ENCODE assay signal across 11 cellular contexts in genomic region chr5:59356813-59357381, GRCh38.
DNase-seq lines count a peak whose midpoint lies in the region; ATAC-seq and TF ChIP-seq lines count a peak whose summit lies in the region.
"Had no signal": no experiment of that assay in that cellular context is flagged by ENCODE, and none has a peak within 500 bp of the region (broad histone marks: within the 10 kb centered on the region; RNA-seq: fewer than 3 reads in every experiment).

No MANE protein-coding gene starts in this region.

- in situ Hi-C loops in brain microvascular endothelial cell (cut with HindIII; ENCODE audit: low pct_ligation_motif_present, low sequenced_read_pairs), result loop anchor here (25.0 kb wide), 1 partner anchor 170 kb away; no protein-coding TSS in a partner anchor

- no peak overlapping the region for H3K9ac ChIP-seq in HUES6 (ENCODE audit: low read length)

- peak overlapping the region; percentile 19; the same call in 1 of the 2 replicates for H3K4me3 ChIP-seq in HUES6 (ENCODE audit: low read depth, low read length)
- H3K4me3 ChIP-seq in brain microvascular endothelial cell (ENCODE audit: low read depth, low read length), result no peak overlapping the region

- DNase-seq in brain microvascular endothelial cell, result no peak
- DNase-seq in islet precursor cell, result peak; percentile 85
- peak; percentile 48 for DNase-seq in retina
- DNase-seq in NCI-H524 (lab: John Stamatoyannopoulos, UW), result no peak
- no peak for DNase-seq in NCI-H1436 (lab: John Stamatoyannopoulos, UW)
- DNase-seq: activated CD4-positive, alpha-beta T cell treated with anti-CD3 and anti-CD28 coated beads, Interleukin-2, amount 50 U/mL, for 48 hours; naive B cell; NCI-H1694 had no signal

- no peaks in the 10 kb centered on the region for H3K9me3 ChIP-seq in HUES6 (ENCODE audit: control insufficient read depth, insufficient read depth, low read depth, low read length)

- H3K36me3 ChIP-seq in HUES6 (ENCODE audit: control insufficient read depth, insufficient read depth, low read length) (no peaks in the 10 kb centered on the region), brain microvascular endothelial cell (replicated peaks) (no peaks in the 10 kb centered on the region)

- TF ChIP-seq CTCF in brain microvascular endothelial cell (IDR thresholded peaks at IDR 0.05; ENCODE audit: low read depth, low read length, missing control alignments), result no peak

- H3K4me1 ChIP-seq in HUES6 (ENCODE audit: control insufficient read depth, insufficient read depth, low read length), result peaks cover 38% of the 10 kb centered on the region

- ATAC-seq in GM18873 (IDR thresholded peaks at IDR 0.05; ENCODE audit: low FRiP score, unreplicated experiment) (no peak), HG02678 (IDR thresholded peaks at IDR 0.05; ENCODE audit: unreplicated experiment) (no peak)

- H3K27ac ChIP-seq in HUES6 (ENCODE audit: low read depth, low read length) (no peak overlapping the region; the same call in 1 of the 2 replicates), brain microvascular endothelial cell (peak overlapping the region; percentile 92)

- no peaks in the 10 kb centered on the region for H3K27me3 ChIP-seq in HUES6 (ENCODE audit: control insufficient read depth, insufficient read depth, low read length)
- no peaks in the 10 kb centered on the region for H3K27me3 ChIP-seq in brain microvascular endothelial cell (replicated peaks)

Comparison
In these comparisons a context has a peak if more than half of its experiments do, and no peak if none do; other contexts are left out.
1. DNase-seq: peak in islet precursor cell (single experiment) and retina (single experiment); none in brain microvascular endothelial cell (single experiment), NCI-H524 (0 of 2) and NCI-H1436 (single experiment).